11 cellular contexts compared by ENCODE assay signal in the genomic region with DNA sequence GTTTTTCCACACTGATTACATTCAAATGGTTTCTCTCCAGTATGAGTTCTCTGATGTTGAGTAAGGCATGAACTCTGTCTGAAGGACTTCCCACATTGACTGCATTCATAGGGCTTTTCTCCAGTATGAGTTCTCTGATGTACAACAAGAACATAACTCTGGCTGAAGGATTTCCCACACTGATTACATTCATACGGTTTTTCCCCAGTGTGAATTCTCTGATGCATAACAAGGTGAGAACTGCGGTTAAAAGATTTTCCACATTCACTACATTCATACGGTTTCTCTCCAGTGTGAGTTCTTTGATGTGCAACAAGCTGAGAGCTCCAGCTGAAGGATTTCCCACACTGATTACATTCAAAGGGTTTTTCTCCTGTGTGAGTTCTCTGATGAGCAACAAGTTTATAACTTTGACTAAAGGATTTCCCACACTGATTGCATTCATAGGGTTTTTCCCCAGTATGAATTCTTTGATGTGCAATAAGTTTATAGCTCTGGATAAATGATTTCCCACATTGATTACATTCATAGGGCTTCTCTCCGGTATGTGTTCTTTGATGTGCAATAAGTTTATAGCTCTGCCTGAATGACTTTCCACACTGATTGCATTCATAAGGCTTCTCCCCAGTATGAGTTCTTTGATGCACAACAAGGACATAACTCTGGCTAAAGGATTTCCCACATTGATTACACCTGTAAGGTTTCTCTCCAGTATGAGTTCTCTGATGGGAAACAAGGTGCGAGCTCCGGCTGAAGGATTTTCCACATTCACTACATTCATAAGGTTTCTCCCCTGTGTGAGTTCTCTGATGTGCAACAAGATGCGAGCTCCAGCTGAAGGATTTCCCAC. TPM values are rescaled to one million over a fixed set of nuclear protein-coding genes. Genes with fewer than 3 reads are reported as not detected.
DNase-seq lines count a peak whose midpoint lies in the region; ATAC-seq and TF ChIP-seq lines count a peak whose summit lies in the region.
"Had no signal": no experiment of that assay in that cellular context is flagged by ENCODE, and none has a peak within 500 bp of the region (broad histone marks: within the 10 kb centered on the region; RNA-seq: fewer than 3 reads in every experiment).

No MANE protein-coding gene starts in this region.

- H3K9ac ChIP-seq in PC-3 (ENCODE audit: low read length) (no peak overlapping the region), subcutaneous abdominal adipose tissue (ENCODE audit: low read length in 5 of 5) (peak overlapping the region in 1 of 5 donors; percentile 17)

- H3K9me2 ChIP-seq in PC-3 (replicated peaks; ENCODE audit: low read length), result no peaks in the 10 kb centered on the region

- peaks cover 78% of the 10 kb centered on the region for H3K36me3 Mint-ChIP-seq in MCF 10A (ENCODE audit: insufficient read depth, unreplicated experiment)

- TF ChIP-seq CTCF in MCF 10A (IDR thresholded peaks at IDR 0.05; ENCODE audit: unreplicated experiment) (no peak), breast epithelium (IDR thresholded peaks at IDR 0.05) (no peak), PC-3 (conservative IDR thresholded peaks at IDR 0.05; ENCODE audit: low read depth, low read length) (no peak), adrenal gland (IDR thresholded peaks at IDR 0.05) (no peak), upper lobe of right lung (IDR thresholded peaks at IDR 0.05) (no peak)

- intact Hi-C loops in MCF 10A (cut with micrococcal nuclease), result no loop called here
- intact Hi-C loops in breast epithelium (cut with DNase I; ENCODE audit: low total_unique reads), result no loop called here
- intact Hi-C loops in PC-3 (cut with micrococcal nuclease), result no loop called here
- intact Hi-C loops in adrenal gland (cut with DNase I), result no loop called here
- intact Hi-C loops in upper lobe of right lung (cut with DNase I), result no loop called here

- no peaks in the 10 kb centered on the region for H3K79me2 ChIP-seq in PC-3 (ENCODE audit: low read length)

- no peak overlapping the region for H3K27ac Mint-ChIP-seq in MCF 10A (ENCODE audit: low read depth, unreplicated experiment)

- H3F3A ChIP-seq in PC-3 (ENCODE audit: low read length, unreplicated experiment), result no peaks in the 10 kb centered on the region

- POLR2A ChIA-PET in MCF 10A (lab: Yijun Ruan, JAX), result interaction anchor here (1.5 kb wide), 1 partner anchor 264 kb away, joined by 4 read pairs; a partner anchor contains a TSS
- POLR2A ChIA-PET in PC-3 (lab: Charles Lee; ENCODE audit: unreplicated experiment), result no interaction called here

- H3K4me1 ChIP-seq in breast epithelium (no peaks in the 10 kb centered on the region), PC-3 (ENCODE audit: insufficient read depth, low read length) (no peaks in the 10 kb centered on the region), subcutaneous abdominal adipose tissue (ENCODE audit: control insufficient read depth in 5 of 5, insufficient read depth in 5 of 5, low read length in 5 of 5) (peaks cover 0 to 7% (median 0%) of the 10 kb centered on the region in 5 donors), adrenal gland (replicated peaks in 1 of 2) (no peaks in the 10 kb centered on the region), upper lobe of right lung (no peaks in the 10 kb centered on the region)
- H3K4me1 ChIP-seq: pancreas had no signal

- TF ChIP-seq POLR2A in breast epithelium (IDR thresholded peaks at IDR 0.05) (no peak), adrenal gland (IDR thresholded peaks at IDR 0.05) (no peak)

- peaks cover 97 to 100% of the 10 kb centered on the region in 2 donors for H3K9me3 ChIP-seq in breast epithelium
- peaks cover 70% of the 10 kb centered on the region for H3K9me3 ChIP-seq in PC-3 (ENCODE audit: low read length)
- H3K9me3 ChIP-seq in subcutaneous abdominal adipose tissue (ENCODE audit: control insufficient read depth in 5 of 5, low read length in 5 of 5), result peaks cover 96 to 100% (median 100%) of the 10 kb centered on the region in 5 donors
- peaks cover 36 to 93% (median 62%) of the 10 kb centered on the region in 3 donors for H3K9me3 ChIP-seq in adrenal gland (replicated peaks in 1 of 3)
- H3K9me3 ChIP-seq in upper lobe of right lung, result peaks cover 95% of the 10 kb centered on the region

- no peaks in the 10 kb centered on the region for H3K4me1 Mint-ChIP-seq in MCF 10A (ENCODE audit: insufficient read depth, unreplicated experiment)

- DNase-seq in MCF 10A (ENCODE audit: unreplicated experiment), result peak; percentile 31
- DNase-seq in breast epithelium (ENCODE audit: low spot score in 2 of 2), result no peak
- DNase-seq in PC-3, result peak; percentile 7
- DNase-seq in fibroblast of gingiva (ENCODE audit: low read depth), result peak; percentile 14
- DNase-seq in anterior cingulate cortex (lab: John Stamatoyannopoulos, UW), result no peak
- no peak for DNase-seq in adrenal gland
- DNase-seq in upper lobe of right lung, result no peak
- DNase-seq: pancreas had no signal

- ATAC-seq in PC-3 (no peak), upper lobe of right lung (no peak)
- ATAC-seq: pancreas had no signal

- H3K4me3 ChIP-seq in breast epithelium (peak overlapping the region in 1 of 3 donors; percentile 2), PC-3 (ENCODE audit: low read length) (no peak overlapping the region; the same call in 1 of the 2 replicates), subcutaneous abdominal adipose tissue (ENCODE audit: low read depth in 1 of 5, low read length in 5 of 5) (peak overlapping the region; percentile 28 to 72 (median 57)), adrenal gland (peak overlapping the region in 1 of 4 donors; percentile 20), upper lobe of right lung (no peak overlapping the region)
- H3K4me3 ChIP-seq: pancreas had no signal

- H3K4me2 ChIP-seq in PC-3 (ENCODE audit: low read length), result no peak overlapping the region

- H3K27ac ChIP-seq in breast epithelium (no peak overlapping the region), PC-3 (ENCODE audit: low read length) (no peak overlapping the region), subcutaneous abdominal adipose tissue (ENCODE audit: low read depth, low read length) (no peak overlapping the region), adrenal gland (no peak overlapping the region), upper lobe of right lung (no peak overlapping the region)
- H3K27ac ChIP-seq: epithelial cell of prostate, pancreas had no signal

- 93 to 98% (median 96%) methylated on average over 7 of the region's 7 CpGs for WGBS in adrenal gland, 4 donors

- H3K36me3 ChIP-seq in breast epithelium (peaks cover 43% of the 10 kb centered on the region), PC-3 (ENCODE audit: low read depth, low read length) (peaks cover 71% of the 10 kb centered on the region), subcutaneous abdominal adipose tissue (ENCODE audit: control insufficient read depth in 5 of 5, insufficient read depth in 5 of 5, low read length in 5 of 5) (peaks cover 48 to 63% (median 50%) of the 10 kb centered on the region in 5 donors), adrenal gland (replicated peaks in 1 of 2) (peaks cover 0 to 24% of the 10 kb centered on the region in 2 donors), upper lobe of right lung (peaks cover 42% of the 10 kb centered on the region)

- H3K27me3 ChIP-seq in breast epithelium (no peaks in the 10 kb centered on the region), PC-3 (ENCODE audit: low read length) (no peaks in the 10 kb centered on the region), subcutaneous abdominal adipose tissue (ENCODE audit: control insufficient read depth in 5 of 5, insufficient read depth in 4 of 5, low read length in 5 of 5) (no peaks in the 10 kb centered on the region), adrenal gland (no peaks in the 10 kb centered on the region), upper lobe of right lung (no peaks in the 10 kb centered on the region)
- H3K27me3 ChIP-seq: pancreas had no signal

- H3K9me3 Mint-ChIP-seq in MCF 10A (ENCODE audit: unreplicated experiment), result peaks cover 29% of the 10 kb centered on the region

- BruUV-seq in MCF 10A (replicated peaks; lab: Mats Ljungman, UMichigan) (no TSS peak), PC-3 (replicated peaks; lab: Mats Ljungman, UMichigan) (no TSS peak)

- no peaks in the 10 kb centered on the region for H4K20me1 ChIP-seq in PC-3 (ENCODE audit: low read length)

- no peak overlapping the region for H3K4me3 Mint-ChIP-seq in MCF 10A (ENCODE audit: unreplicated experiment)

- no peaks in the 10 kb centered on the region for H3K27me3 Mint-ChIP-seq in MCF 10A (ENCODE audit: insufficient read depth, unreplicated experiment)

- CTCF ChIA-PET in MCF 10A (lab: Yijun Ruan, JAX), result interaction anchor here (0.8 kb wide), 1 partner anchor 67 kb away, joined by 3 read pairs; no protein-coding TSS in a partner anchor
- CTCF ChIA-PET in PC-3 (lab: Charles Lee), result no interaction called here

- no peak overlapping the region for H2AFZ ChIP-seq in PC-3 (ENCODE audit: low read length)

RNA-seq across cellular contexts. Expression of a gene that starts 23.5 kb away (rescaled TPM):
- total RNA-seq in MCF 10A (2022) (3.2 and 4.4 TPM in 2 replicates), breast epithelium (10 to 100 TPM in 1 of 3 donors, 1 to 10 TPM in 2; 9.0 to 28.5 (median 9.8) TPM), PC-3 (2014; rRNA removed) (7.1 and 9.8 TPM in 2 replicates), adrenal gland (10 to 100 TPM in 5 of 8 donors, 1 to 10 TPM in 3; 5.5 to 25.9 (median 11.8) TPM), upper lobe of right lung (9.6 TPM)
- 1 to 10 TPM; 4.7 to 8.1 (median 6.8) TPM for polyA plus RNA-seq in adrenal gland

RNA-seq across cellular contexts. Expression of a gene that starts 28.5 kb away (rescaled TPM):
- total RNA-seq in MCF 10A (2022) (2.6 and 2.9 TPM in 2 replicates), breast epithelium (10 to 100 TPM in 1 of 3 donors, 1 to 10 TPM in 2; 1.3 to 13.5 (median 3.6) TPM), PC-3 (2014; rRNA removed) (2.4 and 6.2 TPM in 2 replicates), adrenal gland (10 to 100 TPM in 2 of 8 donors, 1 to 10 TPM in 6; 5.0 to 13.9 (median 8.6) TPM), upper lobe of right lung (3.0 TPM)
- 1 to 10 TPM; 2.3 to 8.4 (median 3.0) TPM for polyA plus RNA-seq in adrenal gland

RNA-seq across cellular contexts. Expression of a gene that starts 52.7 kb away (rescaled TPM):
- total RNA-seq in MCF 10A (2022) (not detected in 2 replicates), breast epithelium (under 1 TPM in 1 of 3 donors, not detected in 2; 0.33 TPM), PC-3 (2014; rRNA removed) (not detected in 2 replicates), adrenal gland (under 1 TPM in 1 of 8 donors, not detected in 7; 0.20 TPM), upper lobe of right lung (0.35 TPM)
- under 1 TPM in 1 of 3 donors, not detected in 2; 0.07 TPM for polyA plus RNA-seq in adrenal gland
- total RNA-seq: pancreas, subcutaneous adipose tissue had no signal
- polyA plus RNA-seq: pancreas had no signal

Comparison
In these comparisons a context has a peak if more than half of its experiments do, and no peak if none do; other contexts are left out.
1. DNase-seq: peak in MCF 10A (single experiment), PC-3 (single experiment) and fibroblast of gingiva (single experiment); none in breast epithelium (0 of 2), anterior cingulate cortex (0 of 58), adrenal gland (0 of 7) and upper lobe of right lung (single experiment).
2. H3K4me3 ChIP-seq: peak in subcutaneous abdominal adipose tissue (5 of 5); none in PC-3 (single experiment) and upper lobe of right lung (single experiment).